ENCODE assay signal across 9 cellular contexts in genomic region chr17:77449373-77449907, GRCh38.
DNase-seq lines count a peak whose midpoint lies in the region; ATAC-seq, FAIRE-seq and TF ChIP-seq lines count a peak whose summit lies in the region.
"Had no signal": no experiment of that assay in that cellular context is flagged by ENCODE, and none has a peak within 500 bp of the region (broad histone marks: within the 10 kb centered on the region; RNA-seq: fewer than 3 reads in every experiment).

No MANE protein-coding gene starts in this region.

- no peaks in the 10 kb centered on the region for H3K27me3 Mint-ChIP-seq in activated T-cell treated with anti-CD3 and anti-CD28 coated beads, Interleukin-2, amount 50 U/mL, for 4 hours (ENCODE audit: low read depth)

- SMC1A ChIA-PET in GM12878 (lab: Charles Lee; ENCODE audit: uncharacterized antibody, unreplicated experiment) = interaction anchor here (0.6 to 2.2 kb wide), 5 partner anchors 9 to 23 kb away, joined by 3 to 12 read pairs (median 3); no protein-coding TSS in a partner anchor

- POLR2A ChIA-PET in GM12878 (lab: Charles Lee) = interaction anchor here (1.1 to 6.4 kb wide), 8 partner anchors 7 to 127 kb away, joined by 3 to 78 read pairs (median 5); no protein-coding TSS in a partner anchor

- TF ChIP-seq EP300 in GM12878 (IDR thresholded peaks at IDR 0.05; ENCODE audit: borderline replicate concordance in 1 of 2, control insufficient read depth in 1 of 2, low read depth in 2 of 2, low read length in 2 of 2) = no peak

- no peak for DNase-seq in activated T-cell treated with anti-CD3 and anti-CD28 coated beads, Interleukin-2, amount 50 U/mL, for 4 hours
- no peak for DNase-seq in activated T-cell treated with anti-CD3 and anti-CD28 coated beads, Interleukin-2, amount 50 U/mL, for 1 hour
- DNase-seq in GM12878 (ENCODE audit: low read depth, low spot score) (no peak), tibial artery (no peak), NCI-H2107 (lab: John Stamatoyannopoulos, UW) (no peak), DMS153 (lab: John Stamatoyannopoulos, UW) (no peak)
- no peak for DNase-seq in stimulated activated CD4-positive, alpha-beta T cell treated with anti-CD3 and anti-CD28 coated beads, Interleukin-4, amount 100 ng/mL, for 24 hours

- H3K36me3 ChIP-seq in GM12878 (ENCODE audit: control insufficient read depth in 2 of 2, insufficient read depth in 2 of 2, low read length in 1 of 2) (peaks cover 1 to 5% of the 10 kb centered on the region in 2 experiments; a peak in 3 of 4 replicates), mucosa of rectum (ENCODE audit: control insufficient read depth in 2 of 2, insufficient read depth in 2 of 2, low read length in 2 of 2) (no peaks in the 10 kb centered on the region), tibial artery (no peaks in the 10 kb centered on the region)

- H3K4me1 ChIP-seq in GM12878 (ENCODE audit: control insufficient read depth, insufficient read depth, low read length) (peaks cover 61% of the 10 kb centered on the region), mucosa of rectum (ENCODE audit: control insufficient read depth in 2 of 2, insufficient read depth in 2 of 2, low read length in 2 of 2) (peaks cover 66 to 72% of the 10 kb centered on the region in 2 donors), tibial artery (peaks cover 3 to 76% (median 53%) of the 10 kb centered on the region in 4 donors)

- TF ChIP-seq POLR2A in GM12878 (IDR thresholded peaks at IDR 0.05; ENCODE audit: low read depth, low read length) = no peak

- peak overlapping the region; percentile 98 for H3K4me2 ChIP-seq in GM12878 (ENCODE audit: control insufficient read depth, insufficient read depth)

- no TSS peak for BruUV-seq in GM12878 (replicated peaks; lab: Mats Ljungman, UMichigan)

- CTCF ChIA-PET in GM12878 (lab: Yijun Ruan, JAX) = interaction anchor here (0.8 to 6.4 kb wide), 4 partner anchors 9 to 23 kb away, joined by 3 to 53 read pairs (median 4); no protein-coding TSS in a partner anchor

- H2AFZ ChIP-seq in GM12878 (ENCODE audit: control insufficient read depth, low read depth, low read length) = no peak overlapping the region

- no peaks in the 10 kb centered on the region for H4K20me1 ChIP-seq in GM12878 (ENCODE audit: control insufficient read depth, insufficient read depth)

- 29% methylated on average over 9 of the region's 9 CpGs for WGBS in GM12878 (ENCODE audit: insufficient coverage, insufficient replicate concordance, low lambda C conversion rate, missing lambda C conversion rate)

- TF ChIP-seq CTCF in GM12878 (IDR thresholded peaks at IDR 0.05 in 2 of 3, conservative IDR thresholded peaks at IDR 0.05 in 1 of 3; ENCODE audit: control insufficient read depth in 2 of 3, extremely low read depth in 1 of 3, insufficient read depth in 1 of 3, low read depth in 3 of 3, low read length in 3 of 3) = no peak
- TF ChIP-seq CTCF in tibial artery (IDR thresholded peaks at IDR 0.05) = no peak

- H3K4me3 ChIP-seq in GM12878 (peak overlapping the region; percentile 94), mucosa of rectum (ENCODE audit: low read length in 2 of 2) (peak overlapping the region; percentile 2 to 81), tibial artery (no peak overlapping the region)

- intact Hi-C loops in GM12878 (cut with micrococcal nuclease; ENCODE audit: unreplicated experiment) (loop anchor here (10.0 kb wide), 1 partner anchor 705 kb away; no protein-coding TSS in a partner anchor), tibial artery (cut with DNase I; ENCODE audit: low total_unique reads) (no loop called here)

- in situ Hi-C loops in GM12878 (cut with MboI) = loop anchor here (25.0 kb wide), 1 partner anchor 112 kb away; no protein-coding TSS in a partner anchor

- no peaks in the 10 kb centered on the region for H3K9me3 Mint-ChIP-seq in activated T-cell treated with anti-CD3 and anti-CD28 coated beads, Interleukin-2, amount 50 U/mL, for 4 hours

- peak overlapping the region; percentile 96 for H3K4me3 Mint-ChIP-seq in activated T-cell treated with anti-CD3 and anti-CD28 coated beads, Interleukin-2, amount 50 U/mL, for 4 hours

- TF ChIP-seq RAD21 in GM12878 (IDR thresholded peaks at IDR 0.05; ENCODE audit: insufficient read depth, low read depth, low read length) = no peak

- no peak for FAIRE-seq in GM12878 (lab: Jason Lieb, UNC)
- FAIRE-seq: GM19239 had no signal

- H3K4me1 Mint-ChIP-seq in activated T-cell treated with anti-CD3 and anti-CD28 coated beads, Interleukin-2, amount 50 U/mL, for 4 hours (ENCODE audit: low read depth) = peaks cover 71% of the 10 kb centered on the region

- H3K9ac ChIP-seq in GM12878 (ENCODE audit: control insufficient read depth, insufficient read depth, low read length) (peak overlapping the region; percentile 86), mucosa of rectum (ENCODE audit: low read depth in 1 of 2, low read length in 2 of 2) (peak overlapping the region in 1 of 2 donors; percentile 62)

- H3K27ac ChIP-seq in GM12878 (ENCODE audit: control insufficient read depth, insufficient read depth) = peak overlapping the region; percentile 99
- peak overlapping the region; percentile 76 to 84 for H3K27ac ChIP-seq in mucosa of rectum (ENCODE audit: low read depth in 2 of 2, low read length in 2 of 2)
- H3K27ac ChIP-seq in tibial artery = peak overlapping the region; percentile 61 to 62

- H3K27me3 ChIP-seq in GM12878 (replicated peaks in 1 of 2; ENCODE audit: control insufficient read depth in 2 of 2, insufficient read depth in 2 of 2, low read length in 1 of 2) = no peaks in the 10 kb centered on the region
- H3K27me3 ChIP-seq in mucosa of rectum (ENCODE audit: control insufficient read depth in 2 of 2, insufficient read depth in 2 of 2, low read length in 2 of 2) = no peaks in the 10 kb centered on the region
- H3K27me3 ChIP-seq in tibial artery = no peaks in the 10 kb centered on the region

- H3K36me3 Mint-ChIP-seq in activated T-cell treated with anti-CD3 and anti-CD28 coated beads, Interleukin-2, amount 50 U/mL, for 4 hours (ENCODE audit: insufficient read depth) = peaks cover 2% of the 10 kb centered on the region

- no peak for ATAC-seq in activated T-cell treated with anti-CD3 and anti-CD28 coated beads, Interleukin-2, amount 50 U/mL, for 4 hours
- ATAC-seq in GM12878 = no peak

- H3K9me3 ChIP-seq in GM12878 (replicated peaks; ENCODE audit: control insufficient read depth, insufficient read depth, low read length) (no peaks in the 10 kb centered on the region), mucosa of rectum (ENCODE audit: control insufficient read depth in 2 of 2, low read length in 2 of 2) (no peaks in the 10 kb centered on the region), tibial artery (no peaks in the 10 kb centered on the region)

- H3K79me2 ChIP-seq in GM12878 (ENCODE audit: control insufficient read depth, insufficient read depth, low read length) = peaks cover 84% of the 10 kb centered on the region

- RAD21 ChIA-PET in GM12878 (lab: Charles Lee; ENCODE audit: unreplicated experiment) = interaction anchor here (3.2 to 6.8 kb wide), 4 partner anchors 8 to 24 kb away, joined by 20 to 102 read pairs (median 44); no protein-coding TSS in a partner anchor

TF ChIP-seq in GM12878, 131 proteins besides CTCF, POLR2A, EP300 and RAD21:
- TF ChIP-seq BRCA1 (IDR thresholded peaks at IDR 0.05; ENCODE audit: low read depth, low read length) (no peak), SPI1 (IDR thresholded peaks at IDR 0.05; ENCODE audit: borderline replicate concordance, insufficient read depth, low read depth, low read length) (0 out of 2 replicates have a peak, but pooled peaks have one; percentile 4), KAT2A (conservative IDR thresholded peaks at IDR 0.05; ENCODE audit: control insufficient read depth, low read depth, low read length) (no peak), ATF3 (IDR thresholded peaks at IDR 0.05; ENCODE audit: borderline replicate concordance, extremely low read depth, low read depth, low read length) (no peak), EED (IDR thresholded peaks at IDR 0.05; ENCODE audit: low read depth) (0 out of 2 replicates have a peak, but pooled peaks have one; percentile 12), ZSCAN29 (IDR thresholded peaks at IDR 0.05) (no peak), TARDBP (IDR thresholded peaks at IDR 0.05; ENCODE audit: borderline replicate concordance) (no peak), MTA3 (IDR thresholded peaks at IDR 0.05; ENCODE audit: borderline replicate concordance, low read length) (no peak), MXI1 (IDR thresholded peaks at IDR 0.05; ENCODE audit: low read depth, low read length) (0 out of 2 replicates have a peak, but pooled peaks have one; percentile 22)

Comparison
In these comparisons a context has a peak if more than half of its experiments do, and no peak if none do; other contexts are left out.
1. H3K4me3 ChIP-seq: peak in GM12878 (single experiment) and mucosa of rectum (2 of 2); none in tibial artery (0 of 2).
2. Peak in every context shown above with its lines, with median percentiles within 50 percentile points of each other: H3K27ac ChIP-seq.